In genomic region chr17:11369570-11369969, GRCh38 we compare ENCODE assay signal across 23 cellular contexts.
DNase-seq lines count a peak whose midpoint lies in the region; TF ChIP-seq lines count a peak whose summit lies in the region.
"Had no signal": no experiment of that assay in that cellular context is flagged by ENCODE, and none has a peak within 500 bp of the region (broad histone marks: within the 10 kb centered on the region; RNA-seq: fewer than 3 reads in every experiment).

No MANE protein-coding gene starts in this region.

- H3K27me3 ChIP-seq in hepatocyte (no peaks in the 10 kb centered on the region), neuronal stem cell (ENCODE audit: control insufficient read depth in 3 of 3, insufficient read depth in 3 of 3, low read depth in 1 of 3, low read length in 3 of 3) (no peaks in the 10 kb centered on the region)
- H3K27me3 ChIP-seq: BLaER1 treated with 17β-estradiol and CSF1 and Interleukin-3, amounts not matched to agents 10 nM and 100 nM had no signal

- H3K18ac ChIP-seq in neuronal stem cell (ENCODE audit: low read length), result peak overlapping the region; percentile 49

- H2BK5ac ChIP-seq in neuronal stem cell (ENCODE audit: low read length), result no peak overlapping the region

- H3K79me1 ChIP-seq in neuronal stem cell (ENCODE audit: low read depth, low read length), result no peaks in the 10 kb centered on the region

- no peak overlapping the region for H2AK5ac ChIP-seq in neuronal stem cell (ENCODE audit: low read depth, low read length)

- no peak overlapping the region for H4K8ac ChIP-seq in neuronal stem cell (ENCODE audit: low read depth, low read length)

- 77% methylated on average over 6 of the region's 6 CpGs for WGBS in hepatocyte (ENCODE audit: low lambda C conversion rate, missing lambda C conversion rate)
- WGBS in neuronal stem cell (ENCODE audit: extremely low coverage in 2 of 2, insufficient read length in 2 of 2, insufficient replicate concordance in 1 of 2), 2 donors, result no CpG with 5 or more reads among the region's 6 CpGs

- H2BK120ac ChIP-seq in neuronal stem cell (ENCODE audit: low read depth, low read length), result no peak overlapping the region

- no peak overlapping the region for H4K91ac ChIP-seq in neuronal stem cell (ENCODE audit: low read depth, low read length, poor library complexity)

- H3K4me2 ChIP-seq in hepatocyte (no peak overlapping the region), neuronal stem cell (ENCODE audit: insufficient read depth, low read length, poor library complexity, severe bottlenecking) (no peak overlapping the region)
- H3K4me2 ChIP-seq: BLaER1 treated with 17β-estradiol and CSF1 and Interleukin-3, amounts not matched to agents 10 nM and 100 nM; SK-N-SH had no signal

- H3K14ac ChIP-seq in neuronal stem cell (ENCODE audit: low read length), result no peak overlapping the region

- TF ChIP-seq CTCF in hepatocyte (IDR thresholded peaks at IDR 0.05; ENCODE audit: poor library complexity) (no peak), GM10266 (IDR thresholded peaks at IDR 0.05; ENCODE audit: control insufficient read depth, insufficient read depth, low read depth, missing control alignments) (no peak)

- no peaks in the 10 kb centered on the region for H3K4me1 ChIP-seq in hepatocyte (ENCODE audit: insufficient read depth)
- H3K4me1 ChIP-seq in neuronal stem cell (ENCODE audit: control insufficient read depth in 2 of 2, insufficient read depth in 1 of 2, low read depth in 1 of 2, low read length in 2 of 2), result no peaks in the 10 kb centered on the region
- H3K4me1 ChIP-seq: BLaER1 treated with 17β-estradiol and CSF1 and Interleukin-3, amounts not matched to agents 10 nM and 100 nM had no signal

- H3K4me3 ChIP-seq in hepatocyte (no peak overlapping the region), neuronal stem cell (ENCODE audit: low read length in 2 of 2) (no peak overlapping the region)
- H3K4me3 ChIP-seq: BLaER1 treated with 17β-estradiol and CSF1 and Interleukin-3, amounts not matched to agents 10 nM and 100 nM had no signal

- DNase-seq in Ammon's horn (ENCODE audit: low spot score), result peak; percentile 50
- peak; percentile 13 for DNase-seq in cerebellar cortex (ENCODE audit: low spot score)
- DNase-seq in hepatocyte (ENCODE audit: low spot score), result peak; percentile 28
- DNase-seq in neuronal stem cell (ENCODE audit: low spot score), result no peak
- no peak for DNase-seq in GM10266 (ENCODE audit: extremely low spot score)
- no peak for DNase-seq in GM19240 (ENCODE audit: insufficient read length, low spot score)
- DNase-seq in EL, result no peak
- no peak for DNase-seq in NCI-H345 (lab: John Stamatoyannopoulos, UW)
- DNase-seq: CD4-positive, alpha-beta T cell; DMS53; GDM1; H9; Karpas-422; NCI-H1092 treated with DMSO at 0.1 percent for 48 hours; NCI-H1436; NCI-H187; NCI-H2081 treated with DMSO at 0.1 percent for 48 hours; NCI-H2171; NCI-H226; NCI-H510A treated with DMSO at 0.1 percent for 48 hours; SIG-M5; SK-N-SH had no signal

- H3K79me2 ChIP-seq in hepatocyte, result no peaks in the 10 kb centered on the region

- no peak overlapping the region for H3K27ac ChIP-seq in hepatocyte
- H3K27ac ChIP-seq in neuronal stem cell (replicated peaks; ENCODE audit: low read length), result no peak overlapping the region
- H3K27ac ChIP-seq: BLaER1 treated with 17β-estradiol and CSF1 and Interleukin-3, amounts not matched to agents 10 nM and 100 nM had no signal

- no peaks in the 10 kb centered on the region for H3K9me2 ChIP-seq in hepatocyte (replicated peaks; ENCODE audit: insufficient read depth)
- H3K9me2 ChIP-seq: SK-N-SH had no signal

- no peak overlapping the region for H3K4ac ChIP-seq in neuronal stem cell (ENCODE audit: low read length)

- H3K9me3 ChIP-seq in hepatocyte (ENCODE audit: low read depth), result no peaks in the 10 kb centered on the region
- H3K9me3 ChIP-seq in neuronal stem cell (replicated peaks in 1 of 2; ENCODE audit: control insufficient read depth in 2 of 2, insufficient read depth in 1 of 2, low read depth in 1 of 2, low read length in 2 of 2), result peaks cover 0 to 2% of the 10 kb centered on the region in 2 donors
- H3K9me3 ChIP-seq: BLaER1 treated with 17β-estradiol and CSF1 and Interleukin-3, amounts not matched to agents 10 nM and 100 nM had no signal

- no peak overlapping the region for H2BK15ac ChIP-seq in neuronal stem cell (ENCODE audit: low read length)

- H3K23ac ChIP-seq in neuronal stem cell (ENCODE audit: low read depth, low read length, poor library complexity), result no peak overlapping the region

- H2AFZ ChIP-seq in hepatocyte (no peak overlapping the region), neuronal stem cell (ENCODE audit: low read length) (no peak overlapping the region)

- H3K36me3 ChIP-seq in hepatocyte (replicated peaks; ENCODE audit: insufficient read depth, low read depth) (no peaks in the 10 kb centered on the region), neuronal stem cell (replicated peaks in 1 of 2; ENCODE audit: control insufficient read depth in 2 of 2, insufficient read depth in 2 of 2, low read length in 2 of 2) (no peaks in the 10 kb centered on the region)
- H3K36me3 ChIP-seq: BLaER1 treated with 17β-estradiol and CSF1 and Interleukin-3, amounts not matched to agents 10 nM and 100 nM had no signal

- H4K20me1 ChIP-seq in hepatocyte (ENCODE audit: insufficient read depth, poor library complexity, severe bottlenecking), result no peaks in the 10 kb centered on the region
- H4K20me1 ChIP-seq: BLaER1 treated with 17β-estradiol and CSF1 and Interleukin-3, amounts not matched to agents 10 nM and 100 nM had no signal

- H2BK12ac ChIP-seq in neuronal stem cell (ENCODE audit: low read length), result no peak overlapping the region

- H3K9ac ChIP-seq in neuronal stem cell (ENCODE audit: low read depth, low read length, poor library complexity), result no peak overlapping the region
- H3K9ac ChIP-seq: BLaER1 treated with 17β-estradiol and CSF1 and Interleukin-3, amounts not matched to agents 10 nM and 100 nM; SK-N-SH had no signal

Comparison
In these comparisons a context has a peak if more than half of its experiments do, and no peak if none do; other contexts are left out.
1. DNase-seq: peak in Ammon's horn (single experiment), cerebellar cortex (single experiment) and hepatocyte (single experiment); none in neuronal stem cell (single experiment), GM10266 (single experiment), GM19240 (single experiment), EL (single experiment) and NCI-H345 (single experiment).